Comparison of ENCODE assay signal across 32 cellular contexts in genomic region chr12:75551477-75551876, GRCh38.
"Had no signal": no experiment of that assay in that cellular context is flagged by ENCODE, and none has a peak within 500 bp of the region (broad histone marks: within the 10 kb centered on the region; RNA-seq: fewer than 3 reads in every experiment).

No MANE protein-coding gene starts in this region.

- FAIRE-seq: bronchial epithelial cell, RCC 7860 had no signal

- H3K27ac Mint-ChIP-seq: activated B cell treated with CpG ODN at 0.5 μM for 24 hours; activated CD4-positive, alpha-beta memory T cell treated with anti-CD3 and anti-CD28 coated beads for 36 hours; activated naive CD4-positive, alpha-beta T cell treated with anti-CD3 and anti-CD28 coated beads, Interleukin-2, amount 50 U/mL, for 24 hours; activated naive CD8-positive, alpha-beta T cell treated with anti-CD3 and anti-CD28 coated beads, Interleukin-2, amount 10 ng/mL, durations not matched to agents 7 days and 5 days; activated T-cell treated with anti-CD3 and anti-CD28 coated beads, Interleukin-2, amount 50 U/mL, for 72 hours; activated T-helper 2 cell treated with anti-CD3 and anti-CD28 coated beads, Interferon-gamma antibody, Interleukin-2, Interleukin-4, amounts not matched to agents 10 μg/mL and 5 μg/mL and 100 μg/mL, durations not matched to agents 14 hours and 24 hours and 36 hours had no signal

- H3K27ac ChIP-seq: RWPE1, VCaP had no signal

- H3K36me3 Mint-ChIP-seq: activated CD4-positive, alpha-beta memory T cell treated with anti-CD3 and anti-CD28 coated beads for 36 hours; activated naive CD4-positive, alpha-beta T cell treated with anti-CD3 and anti-CD28 coated beads, Interleukin-2, amount 50 U/mL, for 24 hours; activated naive CD8-positive, alpha-beta T cell treated with anti-CD3 and anti-CD28 coated beads, Interleukin-2, amount 10 ng/mL, durations not matched to agents 7 days and 5 days; brain had no signal

- H3K4me1 Mint-ChIP-seq: activated B cell treated with CpG ODN at 0.5 μM for 24 hours; activated naive CD4-positive, alpha-beta T cell treated with anti-CD3 and anti-CD28 coated beads, Interleukin-2, amount 50 U/mL, for 24 hours; activated naive CD8-positive, alpha-beta T cell treated with anti-CD3 and anti-CD28 coated beads, Interleukin-2, amount 10 ng/mL, durations not matched to agents 7 days and 5 days had no signal

- ATAC-seq: PC-3, Right ventricle myocardium inferior had no signal

- H3K9me3 Mint-ChIP-seq: activated B cell treated with CpG ODN at 0.5 μM for 24 hours; activated CD4-positive, alpha-beta memory T cell treated with anti-CD3 and anti-CD28 coated beads for 36 hours; activated naive CD4-positive, alpha-beta T cell treated with anti-CD3 and anti-CD28 coated beads, Interleukin-2, amount 50 U/mL, for 24 hours; activated naive CD8-positive, alpha-beta T cell treated with anti-CD3 and anti-CD28 coated beads, Interleukin-2, amount 10 ng/mL, durations not matched to agents 7 days and 5 days; activated T-cell treated with anti-CD3 and anti-CD28 coated beads, Interleukin-2, amount 50 U/mL, for 72 hours; activated T-helper 2 cell treated with anti-CD3 and anti-CD28 coated beads, Interferon-gamma antibody, Interleukin-2, Interleukin-4, amounts not matched to agents 10 μg/mL and 5 μg/mL and 100 μg/mL, durations not matched to agents 14 hours and 24 hours and 36 hours; brain had no signal

- H3K4me3 Mint-ChIP-seq: activated B cell treated with CpG ODN at 0.5 μM for 24 hours; activated CD4-positive, alpha-beta memory T cell treated with anti-CD3 and anti-CD28 coated beads for 36 hours; activated naive CD4-positive, alpha-beta T cell treated with anti-CD3 and anti-CD28 coated beads, Interleukin-2, amount 50 U/mL, for 24 hours; activated naive CD8-positive, alpha-beta T cell treated with anti-CD3 and anti-CD28 coated beads, Interleukin-2, amount 10 ng/mL, durations not matched to agents 7 days and 5 days; activated T-cell treated with anti-CD3 and anti-CD28 coated beads, Interleukin-2, amount 50 U/mL, for 72 hours; brain had no signal

- DNase-seq: activated B cell treated with CpG ODN at 0.5 μM for 24 hours; activated CD4-positive, alpha-beta memory T cell treated with anti-CD3 and anti-CD28 coated beads for 36 hours; activated CD4-positive, alpha-beta T cell treated with anti-CD3 and anti-CD28 coated beads for 4 hours; activated CD4-positive, alpha-beta T cell treated with anti-CD3 and anti-CD28 coated beads, Interleukin-2, amount 50 U/mL, for 1 hour; activated CD4-positive, CD25-positive, alpha-beta regulatory T cell treated with anti-CD3 and anti-CD28 coated beads, Interleukin-2, amount 50 U/mL, for 72 hours; activated CD8-positive, alpha-beta memory T cell treated with anti-CD3 and anti-CD28 coated beads, Interleukin-2, amount 50 U/mL, for 4 hours; activated gamma-delta T cell; activated naive CD4-positive, alpha-beta T cell treated with Interleukin-2 at 50 U/mL for 16 hours; activated naive CD8-positive, alpha-beta T cell treated with anti-CD3 and anti-CD28 coated beads, Interleukin-2, amount 10 ng/mL, durations not matched to agents 7 days and 5 days; activated T-cell treated with anti-CD3 and anti-CD28 coated beads, Interleukin-2, amount 50 U/mL, for 72 hours; central memory CD4-positive, alpha-beta T cell; Karpas-422; NCI-H1105; NCI-H1436; NCI-H1694 treated with DMSO at 0.1 percent for 48 hours; NCI-H2029; NCI-H345; NCI-H524 treated with DMSO at 0.1 percent for 48 hours; PC-3; SIG-M5; SW 1271; T-helper 1 cell; T-helper 2 cell; T-helper 9 cell had no signal
